Comparison of ENCODE assay signal across 11 cellular contexts in the genomic region with DNA sequence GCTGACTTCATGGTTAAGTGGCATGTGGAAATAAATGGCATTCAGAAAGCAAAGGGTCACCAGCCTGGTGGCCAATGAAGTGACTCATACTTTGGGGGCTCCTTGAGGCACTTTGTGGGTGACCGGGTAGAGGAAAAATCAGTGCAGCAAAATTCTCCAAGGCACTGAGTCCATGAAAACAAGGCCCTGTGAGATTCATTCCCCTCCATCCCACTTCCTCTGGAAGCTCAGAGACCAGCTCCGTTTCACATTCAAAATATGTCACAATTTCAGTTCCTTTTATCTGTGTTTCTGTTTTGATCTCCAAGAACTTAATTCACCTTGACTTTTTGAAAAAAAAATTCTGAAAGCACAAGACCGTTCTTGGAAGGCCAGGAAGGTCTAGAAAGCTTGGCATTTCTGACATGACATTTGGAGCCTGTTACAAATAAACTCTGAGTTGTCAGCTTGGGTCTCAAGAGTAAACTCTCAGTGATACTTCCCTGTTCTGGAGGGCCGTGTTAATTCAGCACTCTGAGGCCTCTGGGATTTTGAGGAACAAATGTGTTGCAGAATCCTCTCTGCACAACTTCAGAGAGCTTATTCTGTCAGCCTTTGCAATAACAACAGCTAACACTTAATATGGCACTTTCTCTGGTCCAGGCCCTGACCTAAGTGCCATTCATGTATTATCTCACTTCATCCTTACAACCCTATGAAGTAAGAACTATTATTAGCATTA. TPM values are rescaled to one million over a fixed set of nuclear protein-coding genes. Genes with fewer than 3 reads are reported as not detected.
DNase-seq lines count a peak whose midpoint lies in the region; ATAC-seq, FAIRE-seq and TF ChIP-seq lines count a peak whose summit lies in the region.
"Had no signal": no experiment of that assay in that cellular context is flagged by ENCODE, and none has a peak within 500 bp of the region (broad histone marks: within the 10 kb centered on the region; RNA-seq: fewer than 3 reads in every experiment).

No MANE protein-coding gene starts in this region.

- intact Hi-C loops in dendritic cell treated with granulocyte-macrophage colony-stimulating factor and Interleukin-4, amounts not matched to agents 40 ng/mL and 50 ng/mL, for 4 days (cut with micrococcal nuclease), result loop anchor here (2.0 kb wide), 1 partner anchor 18 kb away; no protein-coding TSS in a partner anchor
- intact Hi-C loops in lower leg skin (cut with DNase I; ENCODE audit: low total_unique reads), result no loop called here

- peaks cover 28% of the 10 kb centered on the region for H3K9me3 Mint-ChIP-seq in dendritic cell treated with granulocyte-macrophage colony-stimulating factor and Interleukin-4, amounts not matched to agents 40 ng/mL and 50 ng/mL, for 4 days

- peaks cover 53% of the 10 kb centered on the region for H3K4me1 Mint-ChIP-seq in dendritic cell treated with granulocyte-macrophage colony-stimulating factor and Interleukin-4, amounts not matched to agents 40 ng/mL and 50 ng/mL, for 4 days (ENCODE audit: low read depth)

- no peaks in the 10 kb centered on the region for H3K27me3 ChIP-seq in rectal smooth muscle tissue (ENCODE audit: control insufficient read depth, insufficient read depth, low read length)

- H3K9ac ChIP-seq in rectal smooth muscle tissue (ENCODE audit: low read length), result no peak overlapping the region

- TF ChIP-seq CTCF in lower leg skin (IDR thresholded peaks at IDR 0.05), result no peak

- FAIRE-seq in GM18507 (lab: Jason Lieb, UNC), result peak; percentile 71
- FAIRE-seq: bronchial epithelial cell had no signal

- H3K4me1 ChIP-seq in rectal smooth muscle tissue (ENCODE audit: control insufficient read depth, insufficient read depth, low read length), result peaks cover 5% of the 10 kb centered on the region

- no peaks in the 10 kb centered on the region for H3K27me3 Mint-ChIP-seq in dendritic cell treated with granulocyte-macrophage colony-stimulating factor and Interleukin-4, amounts not matched to agents 40 ng/mL and 50 ng/mL, for 4 days

- no peak for TF ChIP-seq POLR2A in lower leg skin (IDR thresholded peaks at IDR 0.05)

- H3K4me3 ChIP-seq in rectal smooth muscle tissue (ENCODE audit: low read length), result no peak overlapping the region
- no peak overlapping the region for H3K4me3 ChIP-seq in lower leg skin (ENCODE audit: low read depth, poor library complexity, severe bottlenecking)

- H3K36me3 ChIP-seq in rectal smooth muscle tissue (ENCODE audit: control insufficient read depth, insufficient read depth, low read length), result no peaks in the 10 kb centered on the region

- peak overlapping the region; percentile 37 for H3K27ac ChIP-seq in rectal smooth muscle tissue (ENCODE audit: low read depth, low read length)

- peak overlapping the region; percentile 94 for H3K27ac Mint-ChIP-seq in dendritic cell treated with granulocyte-macrophage colony-stimulating factor and Interleukin-4, amounts not matched to agents 40 ng/mL and 50 ng/mL, for 4 days

- WGBS in lower leg skin, 2 donors, result 33 to 53% methylated on average over 4 of the region's 4 CpGs

- ATAC-seq in HG03175 (IDR thresholded peaks at IDR 0.05; ENCODE audit: unreplicated experiment), result peak; percentile 54
- ATAC-seq in HG02973 (IDR thresholded peaks at IDR 0.05; ENCODE audit: unreplicated experiment), result no peak

- no peak overlapping the region for H3K4me3 Mint-ChIP-seq in dendritic cell treated with granulocyte-macrophage colony-stimulating factor and Interleukin-4, amounts not matched to agents 40 ng/mL and 50 ng/mL, for 4 days

- DNase-seq in GM18507 (ENCODE audit: extremely low spot score, insufficient read length, low read depth) (no peak), NCI-H2107 treated with DMSO at 0.1 percent for 48 hours (lab: John Stamatoyannopoulos, UW; ENCODE audit: unreplicated experiment) (no peak), lower leg skin (ENCODE audit: low spot score in 2 of 2) (no peak)
- DNase-seq in activated CD4-positive, CD25-positive, alpha-beta regulatory T cell (lab: John Stamatoyannopoulos, UW), result no peak
- DNase-seq: NCI-H187; stimulated activated CD4-positive, alpha-beta T cell treated with anti-CD3 and anti-CD28 coated beads, Interleukin-2, amount 100 ng/mL, for 24 hours had no signal

- peaks cover 19% of the 10 kb centered on the region for H3K36me3 Mint-ChIP-seq in dendritic cell treated with granulocyte-macrophage colony-stimulating factor and Interleukin-4, amounts not matched to agents 40 ng/mL and 50 ng/mL, for 4 days (ENCODE audit: low read depth)

RNA-seq across cellular contexts. Expression of gene CYSLTR2, which starts 6.8 kb away (rescaled TPM):
- total RNA-seq in lower leg skin, result 1 to 10 TPM in 2 of 4 donors, under 1 TPM in 2; 0.30 to 2.2 (median 1.4) TPM
- total RNA-seq: bronchial epithelial cell had no signal
